Comparison of ENCODE assay signal across 37 cellular contexts in the genomic region with DNA sequence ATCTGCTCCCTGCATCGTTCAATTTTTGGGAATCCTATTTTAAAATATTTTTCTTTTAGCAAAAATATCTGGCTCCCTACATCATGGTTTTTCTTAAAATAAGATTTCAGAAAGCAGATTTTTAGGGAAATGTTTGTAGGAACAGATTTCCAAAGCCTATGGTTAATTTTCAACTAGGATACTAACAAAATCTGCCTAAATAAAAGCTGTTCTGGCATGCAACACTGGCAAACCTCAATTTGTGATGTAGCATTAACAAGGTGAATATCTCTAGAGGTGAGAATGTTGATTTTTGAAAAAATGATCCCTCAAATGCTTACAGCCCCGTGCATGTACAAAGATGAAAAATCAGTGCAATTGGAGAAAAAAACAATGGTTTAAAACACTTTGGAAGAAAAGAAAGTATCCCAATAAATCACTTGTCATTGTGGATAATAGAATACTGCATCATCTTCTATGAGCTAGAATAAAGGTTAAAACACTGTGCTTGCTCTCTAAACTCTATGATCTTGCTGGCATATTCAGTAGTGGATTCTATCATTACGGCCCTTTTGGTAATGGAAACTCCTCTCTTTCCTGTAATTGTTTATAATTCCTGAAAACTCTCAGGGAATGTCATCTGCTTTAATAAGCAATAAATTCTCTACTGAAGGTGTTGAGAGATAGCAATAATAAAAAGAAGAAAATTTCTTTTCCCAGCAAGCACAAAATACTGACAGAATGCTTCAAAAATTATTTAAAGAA.
"Had no signal": no experiment of that assay in that cellular context is flagged by ENCODE, and none has a peak within 500 bp of the region (broad histone marks: within the 10 kb centered on the region; RNA-seq: fewer than 3 reads in every experiment).

No MANE protein-coding gene starts in this region.

- H3K27me3 ChIP-seq: adrenal gland, brain microvascular endothelial cell, cardiac muscle cell had no signal

- H3K27ac ChIP-seq: adrenal gland, body of pancreas, brain microvascular endothelial cell, cardiac muscle cell, VCaP had no signal

- H3K36me3 Mint-ChIP-seq: activated CD4-positive, alpha-beta memory T cell treated with anti-CD3 and anti-CD28 coated beads for 36 hours; activated naive CD4-positive, alpha-beta T cell treated with anti-CD3 and anti-CD28 coated beads, Interleukin-2, amount 50 U/mL, for 72 hours; activated naive CD8-positive, alpha-beta T cell treated with anti-CD3 and anti-CD28 coated beads for 36 hours had no signal

- H3K4me3 Mint-ChIP-seq: activated B cell treated with CpG ODN at 0.5 μM for 24 hours; activated CD4-positive, alpha-beta memory T cell treated with anti-CD3 and anti-CD28 coated beads for 36 hours; activated CD4-positive, alpha-beta T cell treated with anti-CD3 and anti-CD28 coated beads, Interleukin-2, amount 10 ng/mL, durations not matched to agents 24 days and 14 days; activated CD8-positive, alpha-beta T cell treated with anti-CD3 and anti-CD28 coated beads for 36 hours; activated naive CD4-positive, alpha-beta T cell treated with anti-CD3 and anti-CD28 coated beads for 36 hours; activated naive CD8-positive, alpha-beta T cell treated with anti-CD3 and anti-CD28 coated beads for 36 hours; activated T-cell treated with anti-CD3 and anti-CD28 coated beads, Interleukin-2, amount 50 U/mL, for 4 hours; activated T-cell treated with anti-CD3 and anti-CD28 coated beads, Interleukin-2, amount 50 U/mL, for 72 hours; activated T-helper 1 cell treated with anti-CD3 and anti-CD28 coated beads, Interleukin-12 subunit alpha, Interleukin-12 subunit beta, Interleukin-2, Interleukin-4 antibody, amounts not matched to agents 30 ng/mL and 10 ng/mL and 1 ng/mL, durations not matched to agents 14 hours and 24 hours and 36 hours; activated T-helper 17 cell treated with anti-CD3 and anti-CD28 coated beads, Interleukin-2, amount 50 U/mL, for 72 hours; central memory CD8-positive, alpha-beta T cell; T-helper 1 cell treated with Interleukin-12 subunit alpha and Interleukin-12 subunit beta and Interleukin-4 antibody, amounts not matched to agents 30 μg/mL and 1 μg/mL, for 36 hours; T-helper 2 cell treated with Interferon-gamma antibody and Interleukin-4, amounts not matched to agents 5 μg/mL and 100 μg/mL, for 36 hours had no signal

- H3K4me1 ChIP-seq: adrenal gland, body of pancreas had no signal

- H3K9me3 ChIP-seq: body of pancreas had no signal

- H3K36me3 ChIP-seq: adrenal gland, brain microvascular endothelial cell, cardiac muscle cell had no signal

- H3K27ac Mint-ChIP-seq: activated B cell treated with CpG ODN at 0.5 μM for 24 hours; activated CD4-positive, alpha-beta memory T cell treated with anti-CD3 and anti-CD28 coated beads for 36 hours; activated CD4-positive, alpha-beta T cell treated with anti-CD3 and anti-CD28 coated beads, Interleukin-2, amount 10 ng/mL, durations not matched to agents 24 days and 14 days; activated CD8-positive, alpha-beta T cell treated with anti-CD3 and anti-CD28 coated beads for 36 hours; activated naive CD4-positive, alpha-beta T cell treated with anti-CD3 and anti-CD28 coated beads for 36 hours; activated naive CD4-positive, alpha-beta T cell treated with anti-CD3 and anti-CD28 coated beads, Interleukin-2, amount 50 U/mL, for 72 hours; activated naive CD8-positive, alpha-beta T cell treated with anti-CD3 and anti-CD28 coated beads for 36 hours; activated T-cell treated with anti-CD3 and anti-CD28 coated beads, Interleukin-2, amount 50 U/mL, for 72 hours; activated T-helper 1 cell treated with anti-CD3 and anti-CD28 coated beads, Interleukin-12 subunit alpha, Interleukin-12 subunit beta, Interleukin-2, Interleukin-4 antibody, amounts not matched to agents 30 ng/mL and 10 ng/mL and 1 ng/mL, durations not matched to agents 14 hours and 24 hours and 36 hours; activated T-helper 17 cell treated with anti-CD3 and anti-CD28 coated beads, Interleukin-2, amount 50 U/mL, for 72 hours; T-helper 1 cell treated with Interleukin-12 subunit alpha and Interleukin-12 subunit beta and Interleukin-4 antibody, amounts not matched to agents 30 μg/mL and 1 μg/mL, for 36 hours; T-helper 2 cell treated with Interferon-gamma antibody and Interleukin-4, amounts not matched to agents 5 μg/mL and 100 μg/mL, for 36 hours had no signal

- H3K4me3 ChIP-seq: adrenal gland, body of pancreas, cardiac muscle cell had no signal

- H3K9me3 Mint-ChIP-seq: activated B cell treated with CpG ODN at 0.5 μM for 24 hours; activated CD4-positive, alpha-beta memory T cell treated with anti-CD3 and anti-CD28 coated beads for 36 hours; activated CD4-positive, alpha-beta T cell treated with anti-CD3 and anti-CD28 coated beads, Interleukin-2, amount 10 ng/mL, durations not matched to agents 24 days and 14 days; activated CD8-positive, alpha-beta T cell treated with anti-CD3 and anti-CD28 coated beads for 36 hours; activated naive CD4-positive, alpha-beta T cell treated with anti-CD3 and anti-CD28 coated beads for 36 hours; activated naive CD4-positive, alpha-beta T cell treated with anti-CD3 and anti-CD28 coated beads, Interleukin-2, amount 50 U/mL, for 72 hours; activated naive CD8-positive, alpha-beta T cell treated with anti-CD3 and anti-CD28 coated beads for 36 hours; activated T-cell treated with anti-CD3 and anti-CD28 coated beads, Interleukin-2, amount 50 U/mL, for 4 hours; activated T-cell treated with anti-CD3 and anti-CD28 coated beads, Interleukin-2, amount 50 U/mL, for 72 hours; activated T-helper 1 cell treated with anti-CD3 and anti-CD28 coated beads, Interleukin-12 subunit alpha, Interleukin-12 subunit beta, Interleukin-2, Interleukin-4 antibody, amounts not matched to agents 30 ng/mL and 10 ng/mL and 1 ng/mL, durations not matched to agents 14 hours and 24 hours and 36 hours; central memory CD8-positive, alpha-beta T cell; T-helper 1 cell treated with Interleukin-12 subunit alpha and Interleukin-12 subunit beta and Interleukin-4 antibody, amounts not matched to agents 30 μg/mL and 1 μg/mL, for 36 hours; T-helper 2 cell treated with Interferon-gamma antibody and Interleukin-4, amounts not matched to agents 5 μg/mL and 100 μg/mL, for 36 hours had no signal

- DNase-seq: activated B cell treated with CpG ODN at 0.5 μM for 24 hours; activated CD4-positive, alpha-beta memory T cell treated with anti-CD3 and anti-CD28 coated beads for 36 hours; activated CD4-positive, alpha-beta T cell treated with anti-CD3 and anti-CD28 coated beads for 4 hours; activated CD4-positive, alpha-beta T cell treated with anti-CD3 and anti-CD28 coated beads, Interleukin-2, amount 10 ng/mL, durations not matched to agents 24 days and 14 days; activated CD4-positive, alpha-beta T cell treated with anti-CD3 and anti-CD28 coated beads, Interleukin-2, amount 50 U/mL, for 1 hour; activated CD4-positive, alpha-beta T cell treated with anti-CD3 and anti-CD28 coated beads, Interleukin-2, amount 50 U/mL, for 4 hours; activated CD4-positive, CD25-positive, alpha-beta regulatory T cell treated with anti-CD3 and anti-CD28 coated beads, Interleukin-2, amount 50 U/mL, for 72 hours; activated CD8-positive, alpha-beta memory T cell treated with anti-CD3 and anti-CD28 coated beads, Interleukin-2, amount 50 U/mL, for 4 hours; activated CD8-positive, alpha-beta T cell treated with anti-CD3 and anti-CD28 coated beads for 36 hours; activated effector memory CD4-positive, alpha-beta T cell treated with anti-CD3 and anti-CD28 coated beads, Interleukin-2, amount 50 U/mL, for 16 hours; activated gamma-delta T cell treated with Interleukin-2 at 50 U/mL for 16 hours; activated naive CD4-positive, alpha-beta T cell; activated naive CD4-positive, alpha-beta T cell treated with anti-CD3 and anti-CD28 coated beads for 36 hours; activated naive CD4-positive, alpha-beta T cell treated with anti-CD3 and anti-CD28 coated beads, Interleukin-2, amount 50 U/mL, for 16 hours; activated naive CD8-positive, alpha-beta T cell treated with anti-CD3 and anti-CD28 coated beads for 36 hours; activated T-cell treated with anti-CD3 and anti-CD28 coated beads for 4 hours; activated T-cell treated with anti-CD3 and anti-CD28 coated beads, Interleukin-2, amount 50 U/mL, for 1 hour; activated T-cell treated with anti-CD3 and anti-CD28 coated beads, Interleukin-2, amount 50 U/mL, for 4 hours; activated T-cell treated with anti-CD3 and anti-CD28 coated beads, Interleukin-2, amount 50 U/mL, for 72 hours; adrenal gland; amniotic stem cell; aorta; body of pancreas; brain microvascular endothelial cell; caudate nucleus; cerebellar nuclear complex; T-helper 1 cell; T-helper 2 cell; T-helper 9 cell had no signal

- ATAC-seq: activated CD8-positive, alpha-beta T cell treated with anti-CD3 and anti-CD28 coated beads for 36 hours; activated naive CD4-positive, alpha-beta T cell treated with anti-CD3 and anti-CD28 coated beads, Interleukin-2, amount 50 U/mL, for 72 hours; activated T-cell treated with anti-CD3 and anti-CD28 coated beads, Interleukin-2, amount 50 U/mL, for 4 hours; activated T-cell treated with anti-CD3 and anti-CD28 coated beads, Interleukin-2, amount 50 U/mL, for 72 hours; activated T-helper 17 cell treated with anti-CD3 and anti-CD28 coated beads, Interleukin-2, amount 50 U/mL, for 72 hours; body of pancreas had no signal

- H3K4me1 Mint-ChIP-seq: activated B cell treated with CpG ODN at 0.5 μM for 24 hours; activated CD4-positive, alpha-beta T cell treated with anti-CD3 and anti-CD28 coated beads, Interleukin-2, amount 10 ng/mL, durations not matched to agents 24 days and 14 days; activated naive CD8-positive, alpha-beta T cell treated with anti-CD3 and anti-CD28 coated beads for 36 hours; activated T-helper 17 cell treated with anti-CD3 and anti-CD28 coated beads, Interleukin-2, amount 50 U/mL, for 72 hours; central memory CD8-positive, alpha-beta T cell had no signal
